1 cellular context compared by ENCODE assay signal in genomic region chr16:15057755-15058417, GRCh38.
TF ChIP-seq lines count a peak whose summit lies in the region.

No MANE protein-coding gene starts in this region.

TF ChIP-seq in HepG2, 621 proteins besides CTCF, POLR2A, EP300 and RAD21 (continues in another document):
- TF ChIP-seq SOX13 (IDR thresholded peaks at IDR 0.05) (no peak), SOX13 (CRISPR knock-in tag; conservative IDR thresholded peaks at IDR 0.05 in 1 of 2, IDR thresholded peaks at IDR 0.05 in 1 of 2) (no peak), NR2C2 (CRISPR knock-in tag; IDR thresholded peaks at IDR 0.05; ENCODE audit: borderline replicate concordance) (0 out of 2 replicates have a peak, but pooled peaks have one; percentile 35), ARID5B (CRISPR knock-in tag; IDR thresholded peaks at IDR 0.05) (no peak), KLF13 (CRISPR knock-in tag; IDR thresholded peaks at IDR 0.05) (no peak), THAP11 (CRISPR knock-in tag; IDR thresholded peaks at IDR 0.05) (peak; percentile 13; the same call in 1 of the 2 replicates), ZNF282 (IDR thresholded peaks at IDR 0.05; ENCODE audit: partially characterized antibody) (no peak), ZNF772 (CRISPR knock-in tag; IDR thresholded peaks at IDR 0.05) (no peak), NFYC (CRISPR knock-in tag; IDR thresholded peaks at IDR 0.05) (no peak), ATF5 (CRISPR knock-in tag; IDR thresholded peaks at IDR 0.05; ENCODE audit: low read depth) (no peak), ZNF33B (CRISPR knock-in tag; IDR thresholded peaks at IDR 0.05) (no peak), NR2F2 (IDR thresholded peaks at IDR 0.05; ENCODE audit: borderline replicate concordance, low read depth) (no peak), POGK (CRISPR knock-in tag; conservative IDR thresholded peaks at IDR 0.05) (no peak), RARA (CRISPR knock-in tag; IDR thresholded peaks at IDR 0.05) (peak; percentile 55), TBX2 (CRISPR knock-in tag; IDR thresholded peaks at IDR 0.05; ENCODE audit: borderline replicate concordance) (no peak), ZNF816 (CRISPR knock-in tag; IDR thresholded peaks at IDR 0.05; ENCODE audit: borderline replicate concordance) (no peak), ZNF704 (CRISPR knock-in tag; IDR thresholded peaks at IDR 0.05; ENCODE audit: borderline replicate concordance) (no peak), SCMH1 (CRISPR knock-in tag; IDR thresholded peaks at IDR 0.05; ENCODE audit: borderline replicate concordance) (no peak), HNF4G (IDR thresholded peaks at IDR 0.05; ENCODE audit: borderline replicate concordance, low read depth, low read length) (no peak), HNF4G (CRISPR knock-in tag; IDR thresholded peaks at IDR 0.05; ENCODE audit: borderline replicate concordance, low read depth) (no peak), E2F5 (CRISPR knock-in tag; conservative IDR thresholded peaks at IDR 0.05) (no peak), MBD4 (IDR thresholded peaks at IDR 0.05; ENCODE audit: borderline replicate concordance, low read length) (no peak), SRSF9 (IDR thresholded peaks at IDR 0.05; ENCODE audit: borderline replicate concordance, insufficient read depth, low read depth, low read length, poor library complexity, severe bottlenecking) (no peak), GMEB1 (CRISPR knock-in tag; IDR thresholded peaks at IDR 0.05; ENCODE audit: borderline replicate concordance) (no peak), TOPORS (CRISPR knock-in tag; IDR thresholded peaks at IDR 0.05) (no peak; the same call in 1 of the 2 replicates), RXRA (CRISPR knock-in tag; IDR thresholded peaks at IDR 0.05) (no peak), ZNF101 (CRISPR knock-in tag; IDR thresholded peaks at IDR 0.05; ENCODE audit: borderline replicate concordance, low read depth) (no peak), HHEX (CRISPR knock-in tag; IDR thresholded peaks at IDR 0.05) (no peak), TSC22D2 (CRISPR knock-in tag; IDR thresholded peaks at IDR 0.05; ENCODE audit: borderline replicate concordance) (no peak), BATF2 (CRISPR knock-in tag; IDR thresholded peaks at IDR 0.05) (no peak), ZNF781 (CRISPR knock-in tag; IDR thresholded peaks at IDR 0.05; ENCODE audit: borderline replicate concordance, not compliant biosample characterization) (no peak), SNAPC5 (CRISPR knock-in tag; IDR thresholded peaks at IDR 0.05; ENCODE audit: borderline replicate concordance) (no peak), ZNF225 (CRISPR knock-in tag; IDR thresholded peaks at IDR 0.05) (no peak), KAT2B (IDR thresholded peaks at IDR 0.05; ENCODE audit: borderline replicate concordance, low read depth, low read length) (no peak), SIN3B (IDR thresholded peaks at IDR 0.05; ENCODE audit: low read length) (no peak), TGIF2 (CRISPR knock-in tag; IDR thresholded peaks at IDR 0.05) (no peak), ZNF503 (CRISPR knock-in tag; IDR thresholded peaks at IDR 0.05) (no peak), SNAPC2 (CRISPR knock-in tag; IDR thresholded peaks at IDR 0.05) (no peak), GATAD2A (CRISPR knock-in tag; IDR thresholded peaks at IDR 0.05) (0 out of 2 replicates have a peak, but pooled peaks have one; percentile 27), ATRX (CRISPR knock-in tag; IDR thresholded peaks at IDR 0.05; ENCODE audit: borderline replicate concordance) (no peak), ZSCAN22 (CRISPR knock-in tag; IDR thresholded peaks at IDR 0.05) (no peak), MXD4 (CRISPR knock-in tag; IDR thresholded peaks at IDR 0.05) (0 out of 2 replicates have a peak, but pooled peaks have one; percentile 25), ZNF841 (CRISPR knock-in tag; IDR thresholded peaks at IDR 0.05; ENCODE audit: borderline replicate concordance) (no peak), ZNF687 (CRISPR knock-in tag; IDR thresholded peaks at IDR 0.05) (peak; percentile 26; the same call in 1 of the 2 replicates), NR2F1 (CRISPR knock-in tag; IDR thresholded peaks at IDR 0.05) (peak in 1 of 2 experiments; percentile 56; a peak in 2 of 4 replicates)
